Comparison of ENCODE assay signal across 10 cellular contexts in the genomic region with DNA sequence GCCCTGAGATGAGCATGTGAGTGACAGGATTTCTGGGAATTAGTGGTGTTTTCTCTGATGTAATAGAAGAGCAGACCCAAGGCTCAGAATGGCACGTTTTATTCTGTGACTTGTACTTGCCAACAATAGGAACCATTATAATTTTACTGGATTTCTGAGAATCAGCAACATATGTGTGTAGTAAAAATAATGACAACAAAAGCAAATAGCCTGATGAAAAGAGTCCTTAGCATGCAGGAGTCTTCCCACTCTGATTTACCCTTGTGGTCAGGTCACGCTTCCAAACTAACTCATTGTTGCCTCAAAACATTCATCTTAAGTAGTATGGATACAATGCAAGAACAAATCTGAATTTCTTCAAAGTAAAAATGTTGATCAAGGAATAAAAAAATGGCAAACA.
"Had no signal": no experiment of that assay in that cellular context is flagged by ENCODE, and none has a peak within 500 bp of the region (broad histone marks: within the 10 kb centered on the region; RNA-seq: fewer than 3 reads in every experiment).

No MANE protein-coding gene starts in this region.

- FAIRE-seq: HTR-8/SVneo, K562 had no signal

- DNase-seq: GM23248, GOT3, H7, HFFc6, IMR-90, KG1 had no signal

- ATAC-seq: HCT116, K562 had no signal

- H3K36me3 ChIP-seq: HAP-1 had no signal

- H3K4me3 ChIP-seq: GM23248, HAP-1, K562 had no signal
